6 cellular contexts compared by ENCODE assay signal in genomic region chr12:61920230-61920629, GRCh38.
"Had no signal": no experiment of that assay in that cellular context is flagged by ENCODE, and none has a peak within 500 bp of the region (broad histone marks: within the 10 kb centered on the region; RNA-seq: fewer than 3 reads in every experiment).

No MANE protein-coding gene starts in this region.

- DNase-seq: IMR-90, KBM-7, KG1 had no signal

- FAIRE-seq: HTR-8/SVneo, K562 had no signal

- ATAC-seq: K562 had no signal

- H3K4me3 ChIP-seq: K562 had no signal

- H3K27ac ChIP-seq: HL-60 had no signal
